In genomic region chr2:210157546-210157945, GRCh38 we compare ENCODE assay signal across 22 cellular contexts.
"Had no signal": no experiment of that assay in that cellular context is flagged by ENCODE, and none has a peak within 500 bp of the region (broad histone marks: within the 10 kb centered on the region; RNA-seq: fewer than 3 reads in every experiment).

No MANE protein-coding gene starts in this region.

- DNase-seq: cortex of kidney; effector memory CD8-positive, alpha-beta T cell; erythroblast; esophagus squamous epithelium; foreskin melanocyte; head of caudate nucleus; natural killer cell; occipital lobe; ovary; stimulated activated CD4-positive, alpha-beta T cell treated with anti-CD3 and anti-CD28 coated beads, Interleukin-12 subunit alpha, Interleukin-12 subunit beta, amount 100 ng/mL, for 4 hours; stimulated activated CD4-positive, alpha-beta T cell treated with anti-CD3 and anti-CD28 coated beads, Interleukin-1b, Interleukin-23, amount 100 ng/mL, for 48 hours; stimulated activated CD4-positive, alpha-beta T cell treated with anti-CD3 and anti-CD28 coated beads, Interleukin-4, amount 100 ng/mL, for 1 hour; stimulated activated CD8-positive, alpha-beta memory T cell treated with anti-CD3 and anti-CD28 coated beads, Interleukin-4, amount 100 ng/mL, for 48 hours; stimulated activated naive CD4-positive, alpha-beta T cell; stimulated activated naive CD8-positive, alpha-beta T cell treated with anti-CD3 and anti-CD28 coated beads, Interleukin-15, amount 100 ng/mL, for 72 hours; trophoblast cell had no signal

- H3K9me3 ChIP-seq: esophagus squamous epithelium, ovary, suprapubic skin, vagina had no signal

- H3K4me3 ChIP-seq: esophagus squamous epithelium, lung, ovary, smooth muscle cell, suprapubic skin, vagina had no signal

- ATAC-seq: effector memory CD8-positive, alpha-beta T cell; left lobe of liver; natural killer cell; sciatic nerve; stimulated activated naive CD8-positive, alpha-beta T cell treated with anti-CD3 and anti-CD28 coated beads, Interleukin-15, amount 100 ng/mL, for 72 hours had no signal

- H3K36me3 ChIP-seq: ovary had no signal

- H3K27ac ChIP-seq: esophagus squamous epithelium, ovary, suprapubic skin, vagina had no signal

- H3K27me3 ChIP-seq: esophagus squamous epithelium, ovary, suprapubic skin, vagina had no signal
